Comparison of ENCODE assay signal across 27 cellular contexts in the genomic region with DNA sequence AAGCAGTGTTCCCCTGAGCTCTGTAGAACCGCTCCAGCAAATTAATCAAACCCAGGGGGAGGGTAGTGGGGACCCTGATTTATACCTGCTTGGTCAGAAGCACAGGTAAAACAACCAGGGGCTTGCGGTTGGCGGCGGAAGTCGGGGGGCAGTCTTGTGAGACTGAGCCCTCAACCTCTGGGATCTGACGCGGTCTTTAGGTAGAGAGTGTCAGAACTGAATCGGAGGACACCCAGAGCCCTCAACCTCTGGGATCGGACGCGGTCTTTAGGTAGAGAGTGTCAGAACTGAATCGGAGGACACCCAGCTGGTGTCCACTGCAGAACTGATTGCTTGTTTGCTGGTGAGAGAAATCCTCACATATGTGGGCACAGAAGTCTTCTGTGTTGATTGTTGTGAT.
"Had no signal": no experiment of that assay in that cellular context is flagged by ENCODE, and none has a peak within 500 bp of the region (broad histone marks: within the 10 kb centered on the region; RNA-seq: fewer than 3 reads in every experiment).

No MANE protein-coding gene starts in this region.

- FAIRE-seq: pancreas had no signal

- H3K4me3 Mint-ChIP-seq: naive B cell; natural killer cell; nephron progenitor cell; neural progenitor cell; stimulated activated effector memory CD8-positive, alpha-beta T cell treated with anti-CD3 and anti-CD28 coated beads, Interleukin-12 subunit alpha, Interleukin-12 subunit beta, amount 100 ng/mL, for 72 hours; stimulated activated naive CD8-positive, alpha-beta T cell treated with anti-CD3 and anti-CD28 coated beads, Interleukin-15, Interleukin-2, amounts not matched to agents 100 ng/mL and 50 ng/mL, for 24 hours; type B pancreatic cell had no signal

- H3K27me3 Mint-ChIP-seq: stimulated activated naive CD8-positive, alpha-beta T cell treated with anti-CD3 and anti-CD28 coated beads, Interleukin-15, Interleukin-2, amounts not matched to agents 100 ng/mL and 50 ng/mL, for 24 hours; type B pancreatic cell had no signal

- H3K9ac ChIP-seq: neural progenitor cell had no signal

- H3K9me3 ChIP-seq: heart right ventricle, left lung, lower lobe of right lung, pancreas, prostate gland, tibial nerve, uterus had no signal

- H3K27ac Mint-ChIP-seq: natural killer cell; nephron progenitor cell; neural progenitor cell; stimulated activated effector memory CD8-positive, alpha-beta T cell treated with anti-CD3 and anti-CD28 coated beads, Interleukin-12 subunit alpha, Interleukin-12 subunit beta, amount 100 ng/mL, for 72 hours; stimulated activated naive CD8-positive, alpha-beta T cell treated with anti-CD3 and anti-CD28 coated beads, Interleukin-15, Interleukin-2, amounts not matched to agents 100 ng/mL and 50 ng/mL, for 24 hours; type B pancreatic cell had no signal

- H3K4me3 ChIP-seq: heart right ventricle, left lung, lower lobe of right lung, neural progenitor cell, pancreas, prostate gland, skin epidermis, tibial nerve, uterus had no signal

- H3K4me2 ChIP-seq: neural progenitor cell had no signal

- DNase-seq: heart right ventricle; hippocampal formation; kidney; left colon; left lung; lower lobe of right lung; mammary epithelial cell; mesenchymal stem cell; naive B cell; natural killer cell; nephron progenitor cell; pancreas; retina; right cardiac atrium; stimulated activated CD4-positive, alpha-beta T cell treated with anti-CD3 and anti-CD28 coated beads, Interleukin-12 subunit alpha, Interleukin-12 subunit beta, amount 100 ng/mL, for 4 hours; stimulated activated CD4-positive, alpha-beta T cell treated with anti-CD3 and anti-CD28 coated beads, Interleukin-15, amount 100 ng/mL, for 24 hours; stimulated activated CD4-positive, alpha-beta T cell treated with anti-CD3 and anti-CD28 coated beads, Interleukin-4, amount 100 ng/mL, for 24 hours; stimulated activated naive CD4-positive, alpha-beta T cell; substantia nigra; uterus had no signal

- H3K9me3 Mint-ChIP-seq: natural killer cell; nephron progenitor cell; neural progenitor cell; stimulated activated effector memory CD8-positive, alpha-beta T cell treated with anti-CD3 and anti-CD28 coated beads, Interleukin-12 subunit alpha, Interleukin-12 subunit beta, amount 100 ng/mL, for 72 hours; stimulated activated naive CD8-positive, alpha-beta T cell treated with anti-CD3 and anti-CD28 coated beads, Interleukin-15, Interleukin-2, amounts not matched to agents 100 ng/mL and 50 ng/mL, for 24 hours; type B pancreatic cell had no signal

- H3K27ac ChIP-seq: heart right ventricle, left lung, lower lobe of right lung, neural progenitor cell, pancreas, prostate gland, skin epidermis, tibial nerve, uterus had no signal

- H3K36me3 Mint-ChIP-seq: naive B cell; natural killer cell; neural progenitor cell; stimulated activated effector memory CD8-positive, alpha-beta T cell treated with anti-CD3 and anti-CD28 coated beads, Interleukin-12 subunit alpha, Interleukin-12 subunit beta, amount 100 ng/mL, for 72 hours; type B pancreatic cell had no signal

- H3K36me3 ChIP-seq: heart right ventricle, left lung, lower lobe of right lung, neural progenitor cell, pancreas, prostate gland, tibial nerve, uterus had no signal

- H3K4me1 Mint-ChIP-seq: naive B cell; natural killer cell; stimulated activated effector memory CD8-positive, alpha-beta T cell treated with anti-CD3 and anti-CD28 coated beads, Interleukin-12 subunit alpha, Interleukin-12 subunit beta, amount 100 ng/mL, for 72 hours had no signal

- H3K4me1 ChIP-seq: neural progenitor cell, prostate gland, tibial nerve, uterus had no signal

- H3K27me3 ChIP-seq: heart right ventricle, left lung, neural progenitor cell, pancreas, tibial nerve, uterus had no signal

- H2AFZ ChIP-seq: neural progenitor cell had no signal
